In genomic region chr5:44809215-44809955, GRCh38 we compare ENCODE assay signal across 8 cellular contexts. TPM values are rescaled to one million over a fixed set of nuclear protein-coding genes. Genes with fewer than 3 reads are reported as not detected.
DNase-seq lines count a peak whose midpoint lies in the region; ATAC-seq and TF ChIP-seq lines count a peak whose summit lies in the region.

No MANE protein-coding gene starts in this region.

- H3K4me3 Mint-ChIP-seq in effector memory CD8-positive, alpha-beta T cell: peak overlapping the region; percentile 96 to 97
- H3K4me3 Mint-ChIP-seq in mesothelial cell of epicardium: peak overlapping the region; percentile 98

- TF ChIP-seq CTCF in AG09319 (IDR thresholded peaks at IDR 0.05; ENCODE audit: low read depth, low read length) (no peak), mesothelial cell of epicardium (IDR thresholded peaks at IDR 0.05; ENCODE audit: unreplicated experiment) (no peak)

- H3K27me3 Mint-ChIP-seq in effector memory CD8-positive, alpha-beta T cell: no peaks in the 10 kb centered on the region
- no peaks in the 10 kb centered on the region for H3K27me3 Mint-ChIP-seq in mesothelial cell of epicardium (ENCODE audit: low read depth)

- peaks cover 47% of the 10 kb centered on the region for H3K36me3 Mint-ChIP-seq in effector memory CD8-positive, alpha-beta T cell (ENCODE audit: insufficient read depth)
- peaks cover 7% of the 10 kb centered on the region for H3K36me3 Mint-ChIP-seq in mesothelial cell of epicardium

- ATAC-seq in GM18873 (IDR thresholded peaks at IDR 0.05; ENCODE audit: low FRiP score, unreplicated experiment): peak; percentile 27
- ATAC-seq in HG03135 (IDR thresholded peaks at IDR 0.05; ENCODE audit: unreplicated experiment): peak; percentile 46
- ATAC-seq in effector memory CD8-positive, alpha-beta T cell (replicated peaks): peak; percentile 43

- H3K27ac Mint-ChIP-seq in effector memory CD8-positive, alpha-beta T cell: peak overlapping the region; percentile 94 to 96
- H3K27ac Mint-ChIP-seq in mesothelial cell of epicardium: peak overlapping the region; percentile 98

- no peaks in the 10 kb centered on the region for H3K9me3 Mint-ChIP-seq in effector memory CD8-positive, alpha-beta T cell
- no peaks in the 10 kb centered on the region for H3K9me3 Mint-ChIP-seq in mesothelial cell of epicardium

- DNase-seq in AG09319 (ENCODE audit: extremely low read depth, low read depth) (peak; percentile 5), NCI-H345 treated with DMSO at 0.1 percent for 48 hours (lab: John Stamatoyannopoulos, UW; ENCODE audit: unreplicated experiment) (peak; percentile 14), mesothelial cell of epicardium (ENCODE audit: low spot score in 2 of 2, unreplicated experiment in 2 of 2) (peak; percentile 25 to 37)
- peak; percentile 50 to 64 for DNase-seq in activated CD4-positive, alpha-beta T cell treated with anti-CD3 and anti-CD28 coated beads, Interleukin-2, amount 50 U/mL, for 48 hours
- peak; percentile 31 to 37 (median 32) for DNase-seq in effector memory CD8-positive, alpha-beta T cell
- DNase-seq in stimulated activated CD8-positive, alpha-beta memory T cell treated with anti-CD3 and anti-CD28 coated beads, Interleukin-15, amount 100 ng/mL, for 48 hours (ENCODE audit: low read depth in 2 of 2): peak; percentile 18 to 28

- peaks cover 12 to 34% of the 10 kb centered on the region in 2 donors for H3K4me1 Mint-ChIP-seq in effector memory CD8-positive, alpha-beta T cell (ENCODE audit: low read depth in 2 of 2)
- H3K4me1 Mint-ChIP-seq in mesothelial cell of epicardium: peaks cover 25% of the 10 kb centered on the region

RNA-seq across cellular contexts. Expression of gene MRPS30, which starts 0.6 kb away (rescaled TPM):
- 45.4 to 49.1 TPM (median 49.0 TPM) in 3 replicates for total RNA-seq in mesothelial cell of epicardium

Comparison
In these comparisons a context has a peak if more than half of its experiments do, and no peak if none do; other contexts are left out.
1. Peak in every context shown above with its lines: DNase-seq and ATAC-seq.
2. DNase-seq: peak in every context shown above with its lines; median percentile 57 in activated CD4-positive, alpha-beta T cell treated with anti-CD3 and anti-CD28 coated beads, Interleukin-2, amount 50 U/mL, for 48 hours; 32 in effector memory CD8-positive, alpha-beta T cell; 31 in mesothelial cell of epicardium; 23 in stimulated activated CD8-positive, alpha-beta memory T cell treated with anti-CD3 and anti-CD28 coated beads, Interleukin-15, amount 100 ng/mL, for 48 hours; 14 in NCI-H345 treated with DMSO at 0.1 percent for 48 hours; 5 in AG09319.